ENCODE assay signal across 8 cellular contexts in the genomic region with DNA sequence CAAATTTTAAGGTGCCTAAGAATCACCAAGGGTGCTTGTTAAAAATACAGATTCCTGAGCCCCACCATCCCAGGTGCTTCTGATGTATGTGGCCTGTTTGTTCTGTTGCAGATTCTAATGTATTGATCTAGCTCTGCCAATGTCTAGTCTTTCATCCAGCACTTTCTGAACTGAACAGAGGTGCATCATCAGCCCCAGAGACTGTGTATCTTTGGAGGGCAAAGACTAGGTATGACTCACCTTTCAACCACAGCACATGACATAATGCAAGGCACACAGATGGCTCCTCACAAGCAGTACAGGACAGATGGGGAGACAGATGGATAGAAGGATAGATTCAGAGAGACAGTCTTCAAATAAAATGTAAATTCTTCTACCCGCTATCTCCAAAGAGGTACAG. TPM values are rescaled to one million over a fixed set of nuclear protein-coding genes. Genes with fewer than 3 reads are reported as not detected.
DNase-seq lines count a peak whose midpoint lies in the region; ATAC-seq and TF ChIP-seq lines count a peak whose summit lies in the region.

No MANE protein-coding gene starts in this region.

- DNase-seq in activated naive CD4-positive, alpha-beta T cell treated with Interleukin-2 at 50 U/mL for 16 hours, result peak; percentile 36
- no peak for DNase-seq in activated naive CD4-positive, alpha-beta T cell (lab: John Stamatoyannopoulos, UW)
- DNase-seq in RPMI7951 (ENCODE audit: low read depth), result peak; percentile 82
- no peak for DNase-seq in glutamatergic neuron
- DNase-seq in right atrium auricular region (ENCODE audit: low spot score), result no peak
- no peak for DNase-seq in GM23338 (ENCODE audit: low spot score)
- DNase-seq in NCI-H1048 (lab: John Stamatoyannopoulos, UW), result no peak

- TF ChIP-seq CTCF in glutamatergic neuron (IDR thresholded peaks at IDR 0.05; ENCODE audit: partially characterized antibody, unreplicated experiment), result no peak
- TF ChIP-seq CTCF in right atrium auricular region (IDR thresholded peaks at IDR 0.05), result no peak
- no peak for TF ChIP-seq CTCF in GM23338 (conservative IDR thresholded peaks at IDR 0.05; ENCODE audit: low read depth in 2 of 2)

- H3K36me3 Mint-ChIP-seq in glutamatergic neuron (ENCODE audit: unreplicated experiment), result peaks cover 23% of the 10 kb centered on the region
- peaks cover 20% of the 10 kb centered on the region for H3K36me3 Mint-ChIP-seq in GM23338 (ENCODE audit: low read depth)

- ATAC-seq in HG02840 (IDR thresholded peaks at IDR 0.05; ENCODE audit: low FRiP score, unreplicated experiment) (peak; percentile 54), GM23338 (no peak)

- no peaks in the 10 kb centered on the region for H3F3A ChIP-seq in GM23338 (replicated peaks; ENCODE audit: low read depth)

- H2AFZ ChIP-seq in GM23338, result no peak overlapping the region

- H3K4me3 Mint-ChIP-seq in glutamatergic neuron (ENCODE audit: unreplicated experiment) (no peak overlapping the region), GM23338 (no peak overlapping the region)

- H4K20me1 ChIP-seq in GM23338 (replicated peaks; ENCODE audit: insufficient read depth), result no peaks in the 10 kb centered on the region

- H3K9me2 ChIP-seq in GM23338 (ENCODE audit: insufficient read depth), result no peaks in the 10 kb centered on the region

- H3K4me1 Mint-ChIP-seq in glutamatergic neuron (ENCODE audit: low read depth, unreplicated experiment) (peaks cover 26% of the 10 kb centered on the region), GM23338 (no peaks in the 10 kb centered on the region)

- H3K36me3 ChIP-seq in right atrium auricular region (peaks cover 44% of the 10 kb centered on the region), GM23338 (ENCODE audit: insufficient read depth) (no peaks in the 10 kb centered on the region)

- H3K4me3 ChIP-seq in right atrium auricular region (no peak overlapping the region), GM23338 (no peak overlapping the region)

- H3K79me2 ChIP-seq in GM23338 (replicated peaks; ENCODE audit: insufficient read depth), result no peaks in the 10 kb centered on the region

- H3K4me2 ChIP-seq in GM23338, result no peak overlapping the region

- no peaks in the 10 kb centered on the region for H3K27me3 ChIP-seq in right atrium auricular region
- no peaks in the 10 kb centered on the region for H3K27me3 ChIP-seq in GM23338 (ENCODE audit: insufficient read depth)

- peaks cover 10% of the 10 kb centered on the region for H3K9me3 Mint-ChIP-seq in glutamatergic neuron (ENCODE audit: unreplicated experiment)
- H3K9me3 Mint-ChIP-seq in GM23338, result no peaks in the 10 kb centered on the region

- H3K27me3 Mint-ChIP-seq in glutamatergic neuron (ENCODE audit: unreplicated experiment) (peaks cover 3% of the 10 kb centered on the region), GM23338 (ENCODE audit: insufficient read depth, low read depth, poor library complexity) (no peaks in the 10 kb centered on the region)

- H3K27ac ChIP-seq in right atrium auricular region (no peak overlapping the region), GM23338 (ENCODE audit: low read depth) (no peak overlapping the region)

- H3K9me3 ChIP-seq in right atrium auricular region, result no peaks in the 10 kb centered on the region

- H3K27ac Mint-ChIP-seq in glutamatergic neuron (ENCODE audit: unreplicated experiment) (peak overlapping the region; percentile 67), GM23338 (no peak overlapping the region)

- H3K4me1 ChIP-seq in right atrium auricular region (peaks cover 0 to 5% of the 10 kb centered on the region in 2 donors), GM23338 (ENCODE audit: insufficient read depth) (no peaks in the 10 kb centered on the region)

TF ChIP-seq in GM23338, 12 proteins besides CTCF, POLR2A, EP300 and RAD21 (continues in another document):
- no peak for TF ChIP-seq ZNF331 (CRISPR knock-in tag; IDR thresholded peaks at IDR 0.05; ENCODE audit: low read depth)
- TF ChIP-seq EZH2phosphoT487 (IDR thresholded peaks at IDR 0.05; ENCODE audit: unreplicated experiment), result no peak
- no peak for TF ChIP-seq ZNF114 (CRISPR knock-in tag; IDR thresholded peaks at IDR 0.05)
- TF ChIP-seq, protein P1, sequence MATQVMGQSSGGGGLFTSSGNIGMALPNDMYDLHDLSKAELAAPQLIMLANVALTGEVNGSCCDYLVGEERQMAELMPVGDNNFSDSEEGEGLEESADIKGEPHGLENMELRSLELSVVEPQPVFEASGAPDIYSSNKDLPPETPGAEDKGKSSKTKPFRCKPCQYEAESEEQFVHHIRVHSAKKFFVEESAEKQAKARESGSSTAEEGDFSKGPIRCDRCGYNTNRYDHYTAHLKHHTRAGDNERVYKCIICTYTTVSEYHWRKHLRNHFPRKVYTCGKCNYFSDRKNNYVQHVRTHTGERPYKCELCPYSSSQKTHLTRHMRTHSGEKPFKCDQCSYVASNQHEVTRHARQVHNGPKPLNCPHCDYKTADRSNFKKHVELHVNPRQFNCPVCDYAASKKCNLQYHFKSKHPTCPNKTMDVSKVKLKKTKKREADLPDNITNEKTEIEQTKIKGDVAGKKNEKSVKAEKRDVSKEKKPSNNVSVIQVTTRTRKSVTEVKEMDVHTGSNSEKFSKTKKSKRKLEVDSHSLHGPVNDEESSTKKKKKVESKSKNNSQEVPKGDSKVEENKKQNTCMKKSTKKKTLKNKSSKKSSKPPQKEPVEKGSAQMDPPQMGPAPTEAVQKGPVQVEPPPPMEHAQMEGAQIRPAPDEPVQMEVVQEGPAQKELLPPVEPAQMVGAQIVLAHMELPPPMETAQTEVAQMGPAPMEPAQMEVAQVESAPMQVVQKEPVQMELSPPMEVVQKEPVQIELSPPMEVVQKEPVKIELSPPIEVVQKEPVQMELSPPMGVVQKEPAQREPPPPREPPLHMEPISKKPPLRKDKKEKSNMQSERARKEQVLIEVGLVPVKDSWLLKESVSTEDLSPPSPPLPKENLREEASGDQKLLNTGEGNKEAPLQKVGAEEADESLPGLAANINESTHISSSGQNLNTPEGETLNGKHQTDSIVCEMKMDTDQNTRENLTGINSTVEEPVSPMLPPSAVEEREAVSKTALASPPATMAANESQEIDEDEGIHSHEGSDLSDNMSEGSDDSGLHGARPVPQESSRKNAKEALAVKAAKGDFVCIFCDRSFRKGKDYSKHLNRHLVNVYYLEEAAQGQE (IDR thresholded peaks at IDR 0.05; ENCODE audit: unreplicated experiment), result no peak
- no peak for TF ChIP-seq EZH2 (IDR thresholded peaks at IDR 0.05; ENCODE audit: low read depth, unreplicated experiment)

RNA-seq across cellular contexts. Expression of gene CD58, which starts 32.3 kb away (rescaled TPM):
- 91.5 and 111 TPM in 2 replicates for total RNA-seq in RPMI7951 (2014; rRNA removed; shearing (Covaris generic))
- 8.0 TPM for total RNA-seq in glutamatergic neuron (ENCODE audit: unreplicated experiment)
- 10 to 100 TPM; 26.4 to 27.4 TPM for total RNA-seq in right atrium auricular region
- total RNA-seq in GM23338 (2014; rRNA removed; shearing (Covaris generic)), result 9.2 and 10.3 TPM in 2 replicates
- 11.6 and 12.5 TPM in 2 replicates for polyA plus RNA-seq in GM23338 (2016; fragmentation: Nextera tagmentation; extraction: Ambion mirVana)

Comparison
In these comparisons a context has a peak if more than half of its experiments do, and no peak if none do; other contexts are left out.
1. DNase-seq: peak in activated naive CD4-positive, alpha-beta T cell treated with Interleukin-2 at 50 U/mL for 16 hours (single experiment) and RPMI7951 (single experiment); none in activated naive CD4-positive, alpha-beta T cell (0 of 4), glutamatergic neuron (single experiment), right atrium auricular region (single experiment), GM23338 (single experiment) and NCI-H1048 (single experiment).